In genomic region chrX:131729295-131729694, GRCh38 we compare ENCODE assay signal across 9 cellular contexts.
DNase-seq lines count a peak whose midpoint lies in the region; ATAC-seq, FAIRE-seq and TF ChIP-seq lines count a peak whose summit lies in the region.
"Had no signal": no experiment of that assay in that cellular context is flagged by ENCODE, and none has a peak within 500 bp of the region (broad histone marks: within the 10 kb centered on the region; RNA-seq: fewer than 3 reads in every experiment).

No MANE protein-coding gene starts in this region.

- H3K4me2 ChIP-seq in GM12878 (ENCODE audit: control insufficient read depth, insufficient read depth), result peak overlapping the region; percentile 28

- intact Hi-C loops in GM12878 (cut with micrococcal nuclease; ENCODE audit: unreplicated experiment) (loop anchor here (1.0 to 2.0 kb wide), 7 partner anchors 12 to 84 kb away; no protein-coding TSS in a partner anchor), psoas muscle (cut with DNase I) (no loop called here)

- CTCF ChIA-PET in GM12878 (lab: Yijun Ruan, JAX), result interaction anchor here (1.0 kb wide), 1 partner anchor 12 kb away, joined by 3 read pairs; no protein-coding TSS in a partner anchor

- POLR2A ChIA-PET in GM12878 (lab: Charles Lee), result no interaction called here

- peaks cover 2% of the 10 kb centered on the region; the same call in 1 of the 2 replicates for H3K4me1 ChIP-seq in GM12878 (ENCODE audit: control insufficient read depth, insufficient read depth, low read length)
- no peaks in the 10 kb centered on the region for H3K4me1 ChIP-seq in psoas muscle
- H3K4me1 ChIP-seq: suprapubic skin had no signal

- RAD21 ChIA-PET in GM12878 (lab: Charles Lee; ENCODE audit: unreplicated experiment), result no interaction called here

- peak; percentile 41 for ATAC-seq in HG03108 (IDR thresholded peaks at IDR 0.05; ENCODE audit: unreplicated experiment)
- ATAC-seq in GM12878, result peak; percentile 75
- peak; percentile 88 to 90 (median 89) for ATAC-seq in psoas muscle

- TF ChIP-seq POLR2A in GM12892 (IDR thresholded peaks at IDR 0.05; ENCODE audit: low read depth, low read length), result peak; percentile 34; the same call in 1 of the 2 replicates
- 0 out of 2 replicates have a peak, but pooled peaks have one; percentile 36 for TF ChIP-seq POLR2A in GM12878 (IDR thresholded peaks at IDR 0.05; ENCODE audit: low read depth, low read length)

- H3K27me3 ChIP-seq in GM12878 (replicated peaks in 1 of 2; ENCODE audit: control insufficient read depth in 2 of 2, insufficient read depth in 2 of 2, low read length in 1 of 2) (no peaks in the 10 kb centered on the region), psoas muscle (ENCODE audit: insufficient read depth in 3 of 3, low read length in 2 of 3) (no peaks in the 10 kb centered on the region)
- H3K27me3 ChIP-seq: suprapubic skin had no signal

- FAIRE-seq in GM12892 (lab: Jason Lieb, UNC) (peak; percentile 96), GM12878 (lab: Jason Lieb, UNC) (peak; percentile 82)

- no peak for TF ChIP-seq EP300 in GM12878 (IDR thresholded peaks at IDR 0.05; ENCODE audit: borderline replicate concordance in 1 of 2, control insufficient read depth in 1 of 2, low read depth in 2 of 2, low read length in 2 of 2)

- no peaks in the 10 kb centered on the region for H4K20me1 ChIP-seq in GM12878 (ENCODE audit: control insufficient read depth, insufficient read depth)

- SMC1A ChIA-PET in GM12878 (lab: Charles Lee; ENCODE audit: uncharacterized antibody, unreplicated experiment), result interaction anchor here (1.3 kb wide), 1 partner anchor 18 kb away, joined by 3 read pairs; no protein-coding TSS in a partner anchor

- no peak for DNase-seq in GM12892 (ENCODE audit: insufficient read length)
- peak; percentile 88 for DNase-seq in GM12878 (ENCODE audit: low read depth, low spot score)
- DNase-seq in psoas muscle, result peak; percentile 84 to 91
- no peak for DNase-seq in KG1 (lab: John Stamatoyannopoulos, UW)
- no peak for DNase-seq in EL
- DNase-seq in foreskin melanocyte, result no peak
- no peak for DNase-seq in superior temporal gyrus (ENCODE audit: extremely low spot score)

- WGBS in GM12878 (ENCODE audit: insufficient coverage, insufficient replicate concordance, low lambda C conversion rate, missing lambda C conversion rate), result 24% methylated on average over 15 of the region's 15 CpGs
- WGBS in psoas muscle, 3 donors, result 53 to 100% (median 96%) methylated on average over 15 of the region's 15 CpGs

- H3K9me3 ChIP-seq in GM12878 (replicated peaks; ENCODE audit: control insufficient read depth, insufficient read depth, low read length) (peaks cover 5% of the 10 kb centered on the region; the same call in 2 of the 3 replicates), psoas muscle (no peaks in the 10 kb centered on the region)
- H3K9me3 ChIP-seq: suprapubic skin had no signal

- no peaks in the 10 kb centered on the region for H3K79me2 ChIP-seq in GM12878 (ENCODE audit: control insufficient read depth, insufficient read depth, low read length)

- H3K36me3 ChIP-seq in GM12878 (ENCODE audit: control insufficient read depth in 2 of 2, insufficient read depth in 2 of 2, low read length in 1 of 2) (no peaks in the 10 kb centered on the region; a peak in 1 of 4 replicates), psoas muscle (ENCODE audit: insufficient read depth in 1 of 2, low read depth in 1 of 2) (no peaks in the 10 kb centered on the region)
- H3K36me3 ChIP-seq: suprapubic skin had no signal

- in situ Hi-C loops in GM12878 (cut with MboI), result no loop called here

- H3K27ac ChIP-seq in GM12878 (ENCODE audit: control insufficient read depth, insufficient read depth) (peak overlapping the region; percentile 78), psoas muscle (peak overlapping the region; percentile 91)
- H3K27ac ChIP-seq: suprapubic skin had no signal

- peak overlapping the region; percentile 58 for H3K9ac ChIP-seq in GM12878 (ENCODE audit: control insufficient read depth, insufficient read depth, low read length)

- TF ChIP-seq RAD21 in GM12878 (IDR thresholded peaks at IDR 0.05; ENCODE audit: insufficient read depth, low read depth, low read length), result peak; percentile 72

- BruUV-seq in GM12878 (replicated peaks; lab: Mats Ljungman, UMichigan), result no TSS peak

- H3K4me3 ChIP-seq in GM12878 (peak overlapping the region; percentile 41; the same call in 1 of the 2 replicates), psoas muscle (peak overlapping the region; percentile 70)
- H3K4me3 ChIP-seq: suprapubic skin had no signal

- TF ChIP-seq CTCF in GM12878 (IDR thresholded peaks at IDR 0.05 in 2 of 3, conservative IDR thresholded peaks at IDR 0.05 in 1 of 3; ENCODE audit: control insufficient read depth in 2 of 3, extremely low read depth in 1 of 3, insufficient read depth in 1 of 3, low read depth in 3 of 3, low read length in 3 of 3) (peak; percentile 22 to 73 (median 50); a peak in 5 of 6 replicates), psoas muscle (IDR thresholded peaks at IDR 0.05) (peak; percentile 41)

- peak overlapping the region; percentile 82 for H2AFZ ChIP-seq in GM12878 (ENCODE audit: control insufficient read depth, low read depth, low read length)

TF ChIP-seq in GM12878, 131 proteins besides CTCF, POLR2A, EP300 and RAD21 (continues in another document):
- TF ChIP-seq PBX3 (IDR thresholded peaks at IDR 0.05; ENCODE audit: insufficient replicate concordance, low read depth, low read length) (no peak), CREM (IDR thresholded peaks at IDR 0.05; ENCODE audit: low read depth) (peak; percentile 65; the same call in 1 of the 2 replicates), CREB1 (IDR thresholded peaks at IDR 0.05; ENCODE audit: low read depth) (0 out of 2 replicates have a peak, but pooled peaks have one; percentile 34), BCLAF1 (IDR thresholded peaks at IDR 0.05) (no peak), YY1 (IDR thresholded peaks at IDR 0.05; ENCODE audit: low read depth, low read length) (peak; percentile 92), NFXL1 (IDR thresholded peaks at IDR 0.05; ENCODE audit: borderline replicate concordance) (no peak), SMC3 (IDR thresholded peaks at IDR 0.05; ENCODE audit: borderline replicate concordance, low read length) (peak; percentile 41), TAF1 (IDR thresholded peaks at IDR 0.05; ENCODE audit: borderline replicate concordance, low read depth, low read length) (peak; percentile 70; the same call in 1 of the 2 replicates), EGR1 (IDR thresholded peaks at IDR 0.05; ENCODE audit: borderline replicate concordance in 1 of 2, low read depth in 2 of 2, low read length in 2 of 2) (no peak)

Comparison
In these comparisons a context has a peak if more than half of its experiments do, and no peak if none do; other contexts are left out.
1. DNase-seq: peak in GM12878 (single experiment) and psoas muscle (2 of 2); none in GM12892 (single experiment), KG1 (single experiment), EL (single experiment), foreskin melanocyte (single experiment) and superior temporal gyrus (single experiment).
2. Peak in every context shown above with its lines, with median percentiles within 50 percentile points of each other: ATAC-seq.